Comparison of ENCODE assay signal across 1 cellular context in genomic region chr14:103879570-103880333, GRCh38.
TF ChIP-seq lines count a peak whose summit lies in the region.

No MANE protein-coding gene starts in this region.

TF ChIP-seq in HepG2, 621 proteins besides CTCF, POLR2A, EP300 and RAD21 (continued from another document and continues in another):
- TF ChIP-seq KIAA2018 (CRISPR knock-in tag; IDR thresholded peaks at IDR 0.05; ENCODE audit: borderline replicate concordance) (no peak), ZNF513 (CRISPR knock-in tag; conservative IDR thresholded peaks at IDR 0.05) (no peak), SKIL (CRISPR knock-in tag; IDR thresholded peaks at IDR 0.05; ENCODE audit: borderline replicate concordance) (peak; percentile 90), NAIF1 (CRISPR knock-in tag; IDR thresholded peaks at IDR 0.05; ENCODE audit: borderline replicate concordance) (peak; percentile 56; the same call in 1 of the 2 replicates), AHDC1 (CRISPR knock-in tag; IDR thresholded peaks at IDR 0.05; ENCODE audit: borderline replicate concordance) (peak; percentile 41; the same call in 1 of the 2 replicates), ELF3 (CRISPR knock-in tag; IDR thresholded peaks at IDR 0.05) (peak; percentile 69), RBAK (CRISPR knock-in tag; IDR thresholded peaks at IDR 0.05) (no peak; the same call in 1 of the 2 replicates), ZNF629 (CRISPR knock-in tag; conservative IDR thresholded peaks at IDR 0.05) (peak; percentile 100), MAX (IDR thresholded peaks at IDR 0.05) (peak; percentile 79), THAP8 (CRISPR knock-in tag; IDR thresholded peaks at IDR 0.05; ENCODE audit: borderline replicate concordance) (no peak), ELF1 (CRISPR knock-in tag; IDR thresholded peaks at IDR 0.05) (peak; percentile 63), PAX8 (CRISPR knock-in tag; IDR thresholded peaks at IDR 0.05; ENCODE audit: borderline replicate concordance) (no peak; the same call in 1 of the 2 replicates), ZNF841 (CRISPR knock-in tag; IDR thresholded peaks at IDR 0.05; ENCODE audit: borderline replicate concordance) (no peak), ATF1 (CRISPR knock-in tag; IDR thresholded peaks at IDR 0.05) (peak; percentile 63; the same call in 1 of the 2 replicates), ZFP36 (IDR thresholded peaks at IDR 0.05; ENCODE audit: borderline replicate concordance, low read depth, low read length, partially characterized antibody) (no peak), SKI (IDR thresholded peaks at IDR 0.05; ENCODE audit: partially characterized antibody) (peak; percentile 69), FUBP1 (CRISPR knock-in tag; IDR thresholded peaks at IDR 0.05; ENCODE audit: borderline replicate concordance) (peak; percentile 83; the same call in 1 of the 2 replicates), DZIP1 (CRISPR knock-in tag; IDR thresholded peaks at IDR 0.05) (no peak), GPBP1L1 (CRISPR knock-in tag; IDR thresholded peaks at IDR 0.05) (no peak), ZNF720 (CRISPR knock-in tag; IDR thresholded peaks at IDR 0.05) (no peak), ZNF644 (CRISPR knock-in tag; IDR thresholded peaks at IDR 0.05; ENCODE audit: low read depth) (0 out of 2 replicates have a peak, but pooled peaks have one; percentile 8), ZNF784 (CRISPR knock-in tag; IDR thresholded peaks at IDR 0.05; ENCODE audit: borderline replicate concordance) (no peak), MEIS2 (CRISPR knock-in tag; IDR thresholded peaks at IDR 0.05) (no peak; the same call in 1 of the 2 replicates), RNF2 (conservative IDR thresholded peaks at IDR 0.05; ENCODE audit: low read depth) (no peak), ZNF605 (CRISPR knock-in tag; IDR thresholded peaks at IDR 0.05) (peak; percentile 57; the same call in 1 of the 2 replicates)
